ENCODE assay signal across 8 cellular contexts in genomic region chr1:42035205-42035829, GRCh38.
DNase-seq lines count a peak whose midpoint lies in the region; ATAC-seq and TF ChIP-seq lines count a peak whose summit lies in the region.

No MANE protein-coding gene starts in this region.

- peak overlapping the region; percentile 22 to 92 (median 80) for H3K27ac Mint-ChIP-seq in CD8-positive, alpha-beta memory T cell
- H3K27ac Mint-ChIP-seq in neural crest cell (ENCODE audit: unreplicated experiment), result no peak overlapping the region

- H3K4me3 ChIP-seq in CD8-positive, alpha-beta memory T cell (ENCODE audit: low read length), result peak overlapping the region; percentile 68
- peak overlapping the region; percentile 84 for H3K4me3 ChIP-seq in urinary bladder (ENCODE audit: low read depth, low read length)

- no peaks in the 10 kb centered on the region for H3K27me3 Mint-ChIP-seq in CD8-positive, alpha-beta memory T cell
- peaks cover 50% of the 10 kb centered on the region for H3K27me3 Mint-ChIP-seq in neural crest cell (ENCODE audit: low read depth)

- CTCF ChIA-PET in CD8-positive, alpha-beta memory T cell (lab: Charles Lee), result interaction anchor here (1.1 to 2.2 kb wide), 5 partner anchors 21 to 461 kb away, joined by 3 to 9 read pairs (median 8); no protein-coding TSS in a partner anchor

- H3K4me1 Mint-ChIP-seq in CD8-positive, alpha-beta memory T cell, result peaks cover 44 to 52% (median 52%) of the 10 kb centered on the region in 3 donors
- H3K4me1 Mint-ChIP-seq in neural crest cell, result peaks cover 7% of the 10 kb centered on the region

- no peaks in the 10 kb centered on the region for H3K36me3 ChIP-seq in CD8-positive, alpha-beta memory T cell (ENCODE audit: insufficient read depth, low read length)
- no peaks in the 10 kb centered on the region for H3K36me3 ChIP-seq in urinary bladder (ENCODE audit: insufficient read depth)

- no peaks in the 10 kb centered on the region for H3K9me3 ChIP-seq in CD8-positive, alpha-beta memory T cell (ENCODE audit: low read length)

- peak overlapping the region; percentile 78 to 92 (median 87) for H3K4me3 Mint-ChIP-seq in CD8-positive, alpha-beta memory T cell
- peak overlapping the region; percentile 85 for H3K4me3 Mint-ChIP-seq in neural crest cell

- POLR2A ChIA-PET in CD8-positive, alpha-beta memory T cell (lab: Charles Lee), result interaction anchor here (0.6 to 1.5 kb wide), 3 partner anchors 115 to 167 kb away, joined by 3 to 5 read pairs (median 3); no protein-coding TSS in a partner anchor

- peak overlapping the region; percentile 19 for H3K27ac ChIP-seq in CD8-positive, alpha-beta memory T cell (ENCODE audit: low read depth, low read length)
- H3K27ac ChIP-seq in foreskin keratinocyte, result no peak overlapping the region
- peak overlapping the region; percentile 29 for H3K27ac ChIP-seq in urinary bladder (ENCODE audit: low read depth)

- no peaks in the 10 kb centered on the region for H3K27me3 ChIP-seq in CD8-positive, alpha-beta memory T cell (ENCODE audit: insufficient read depth, low read length, poor library complexity, severe bottlenecking)
- peaks cover 43% of the 10 kb centered on the region for H3K27me3 ChIP-seq in foreskin keratinocyte

- WGBS in urinary bladder, result under 1% methylated on average over 65 of the region's 66 CpGs

- peak; percentile 56 for TF ChIP-seq CTCF in foreskin keratinocyte (conservative IDR thresholded peaks at IDR 0.05)
- peak; percentile 49 for TF ChIP-seq CTCF in neural crest cell (conservative IDR thresholded peaks at IDR 0.05)

- peaks cover 41% of the 10 kb centered on the region for H3K4me1 ChIP-seq in CD8-positive, alpha-beta memory T cell (ENCODE audit: insufficient read depth, low read length)
- no peaks in the 10 kb centered on the region for H3K4me1 ChIP-seq in foreskin keratinocyte
- no peaks in the 10 kb centered on the region for H3K4me1 ChIP-seq in urinary bladder (ENCODE audit: insufficient read depth)

- no peaks in the 10 kb centered on the region for H3K9me3 Mint-ChIP-seq in CD8-positive, alpha-beta memory T cell
- no peaks in the 10 kb centered on the region for H3K9me3 Mint-ChIP-seq in neural crest cell

- peak in 4 of 5 donors; percentile 46 to 76 (median 65) for DNase-seq in CD8-positive, alpha-beta memory T cell
- DNase-seq in NCI-H2196 treated with DMSO at 0.1 percent for 48 hours (lab: John Stamatoyannopoulos, UW; ENCODE audit: unreplicated experiment) (peak; percentile 81), foreskin keratinocyte (no peak), neural crest cell (ENCODE audit: low read depth, low spot score) (peak; percentile 13)
- peak; percentile 85 for DNase-seq in activated CD8-positive, alpha-beta memory T cell treated with anti-CD3 and anti-CD28 coated beads, Interleukin-2, amount 50 U/mL, for 48 hours

- ATAC-seq in GM18873 (IDR thresholded peaks at IDR 0.05; ENCODE audit: low FRiP score, unreplicated experiment), result peak; percentile 50
- ATAC-seq in HG03064 (IDR thresholded peaks at IDR 0.05; ENCODE audit: low read depth, unreplicated experiment), result peak; percentile 63
- ATAC-seq in foreskin keratinocyte, result peak; percentile 69

- H3K36me3 Mint-ChIP-seq in CD8-positive, alpha-beta memory T cell, result peaks cover 0 to 3% (median 0%) of the 10 kb centered on the region in 3 donors
- H3K36me3 Mint-ChIP-seq in neural crest cell (ENCODE audit: low read depth), result no peaks in the 10 kb centered on the region

Comparison
In these comparisons a context has a peak if more than half of its experiments do, and no peak if none do; other contexts are left out.
1. DNase-seq: peak in CD8-positive, alpha-beta memory T cell (4 of 5), NCI-H2196 treated with DMSO at 0.1 percent for 48 hours (single experiment), activated CD8-positive, alpha-beta memory T cell treated with anti-CD3 and anti-CD28 coated beads, Interleukin-2, amount 50 U/mL, for 48 hours (single experiment) and neural crest cell (single experiment); none in foreskin keratinocyte (0 of 2).
2. Peak in every context shown above with its lines, with median percentiles within 50 percentile points of each other: ATAC-seq.